ENCODE assay signal across 2 cellular contexts in the genomic region with DNA sequence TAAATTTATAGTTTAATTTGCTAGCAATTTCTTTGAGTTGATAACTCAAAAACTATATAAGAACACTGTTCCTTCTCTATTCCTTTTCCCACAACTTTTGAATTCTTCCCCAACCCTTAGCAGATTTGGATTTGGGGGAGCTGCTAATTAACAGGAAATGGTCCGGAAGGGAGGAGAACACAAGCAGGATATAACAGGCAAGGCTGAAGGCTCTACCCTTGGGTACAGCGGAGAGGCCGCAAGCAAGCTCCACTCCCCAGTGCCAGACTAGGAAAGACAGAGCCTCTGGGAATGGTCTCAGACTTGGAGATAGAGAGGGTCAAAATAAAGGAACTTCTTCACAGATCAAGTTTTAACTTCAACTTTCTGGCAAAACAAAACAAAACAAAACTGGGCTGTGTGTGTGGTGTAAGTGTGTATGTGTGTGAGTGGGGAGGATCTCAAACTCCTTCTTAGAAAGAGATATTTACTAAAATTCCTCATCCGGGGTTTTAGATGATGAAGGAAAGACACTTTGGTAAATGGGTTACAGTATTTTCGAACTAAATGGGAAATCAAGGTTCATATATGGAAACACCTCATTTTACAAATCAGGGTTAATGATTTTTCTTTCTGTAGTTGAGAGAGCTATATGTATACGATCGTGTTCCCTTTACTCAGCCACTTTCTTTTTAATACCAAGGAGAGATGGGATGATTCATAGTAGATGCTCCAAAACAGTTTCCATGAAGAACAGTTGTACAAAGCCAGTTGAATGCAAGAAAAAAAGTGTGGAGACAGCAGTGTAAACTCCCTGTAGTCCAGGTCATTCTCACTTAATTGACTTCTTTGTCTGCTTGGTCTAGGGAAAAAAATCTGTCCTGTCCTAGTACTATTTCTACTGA.
TF ChIP-seq lines count a peak whose summit lies in the region.

No MANE protein-coding gene starts in this region.

TF ChIP-seq in GM23338, 12 proteins besides CTCF, POLR2A, EP300 and RAD21 (continued from another document and continues in another):
- TF ChIP-seq, protein P1, sequence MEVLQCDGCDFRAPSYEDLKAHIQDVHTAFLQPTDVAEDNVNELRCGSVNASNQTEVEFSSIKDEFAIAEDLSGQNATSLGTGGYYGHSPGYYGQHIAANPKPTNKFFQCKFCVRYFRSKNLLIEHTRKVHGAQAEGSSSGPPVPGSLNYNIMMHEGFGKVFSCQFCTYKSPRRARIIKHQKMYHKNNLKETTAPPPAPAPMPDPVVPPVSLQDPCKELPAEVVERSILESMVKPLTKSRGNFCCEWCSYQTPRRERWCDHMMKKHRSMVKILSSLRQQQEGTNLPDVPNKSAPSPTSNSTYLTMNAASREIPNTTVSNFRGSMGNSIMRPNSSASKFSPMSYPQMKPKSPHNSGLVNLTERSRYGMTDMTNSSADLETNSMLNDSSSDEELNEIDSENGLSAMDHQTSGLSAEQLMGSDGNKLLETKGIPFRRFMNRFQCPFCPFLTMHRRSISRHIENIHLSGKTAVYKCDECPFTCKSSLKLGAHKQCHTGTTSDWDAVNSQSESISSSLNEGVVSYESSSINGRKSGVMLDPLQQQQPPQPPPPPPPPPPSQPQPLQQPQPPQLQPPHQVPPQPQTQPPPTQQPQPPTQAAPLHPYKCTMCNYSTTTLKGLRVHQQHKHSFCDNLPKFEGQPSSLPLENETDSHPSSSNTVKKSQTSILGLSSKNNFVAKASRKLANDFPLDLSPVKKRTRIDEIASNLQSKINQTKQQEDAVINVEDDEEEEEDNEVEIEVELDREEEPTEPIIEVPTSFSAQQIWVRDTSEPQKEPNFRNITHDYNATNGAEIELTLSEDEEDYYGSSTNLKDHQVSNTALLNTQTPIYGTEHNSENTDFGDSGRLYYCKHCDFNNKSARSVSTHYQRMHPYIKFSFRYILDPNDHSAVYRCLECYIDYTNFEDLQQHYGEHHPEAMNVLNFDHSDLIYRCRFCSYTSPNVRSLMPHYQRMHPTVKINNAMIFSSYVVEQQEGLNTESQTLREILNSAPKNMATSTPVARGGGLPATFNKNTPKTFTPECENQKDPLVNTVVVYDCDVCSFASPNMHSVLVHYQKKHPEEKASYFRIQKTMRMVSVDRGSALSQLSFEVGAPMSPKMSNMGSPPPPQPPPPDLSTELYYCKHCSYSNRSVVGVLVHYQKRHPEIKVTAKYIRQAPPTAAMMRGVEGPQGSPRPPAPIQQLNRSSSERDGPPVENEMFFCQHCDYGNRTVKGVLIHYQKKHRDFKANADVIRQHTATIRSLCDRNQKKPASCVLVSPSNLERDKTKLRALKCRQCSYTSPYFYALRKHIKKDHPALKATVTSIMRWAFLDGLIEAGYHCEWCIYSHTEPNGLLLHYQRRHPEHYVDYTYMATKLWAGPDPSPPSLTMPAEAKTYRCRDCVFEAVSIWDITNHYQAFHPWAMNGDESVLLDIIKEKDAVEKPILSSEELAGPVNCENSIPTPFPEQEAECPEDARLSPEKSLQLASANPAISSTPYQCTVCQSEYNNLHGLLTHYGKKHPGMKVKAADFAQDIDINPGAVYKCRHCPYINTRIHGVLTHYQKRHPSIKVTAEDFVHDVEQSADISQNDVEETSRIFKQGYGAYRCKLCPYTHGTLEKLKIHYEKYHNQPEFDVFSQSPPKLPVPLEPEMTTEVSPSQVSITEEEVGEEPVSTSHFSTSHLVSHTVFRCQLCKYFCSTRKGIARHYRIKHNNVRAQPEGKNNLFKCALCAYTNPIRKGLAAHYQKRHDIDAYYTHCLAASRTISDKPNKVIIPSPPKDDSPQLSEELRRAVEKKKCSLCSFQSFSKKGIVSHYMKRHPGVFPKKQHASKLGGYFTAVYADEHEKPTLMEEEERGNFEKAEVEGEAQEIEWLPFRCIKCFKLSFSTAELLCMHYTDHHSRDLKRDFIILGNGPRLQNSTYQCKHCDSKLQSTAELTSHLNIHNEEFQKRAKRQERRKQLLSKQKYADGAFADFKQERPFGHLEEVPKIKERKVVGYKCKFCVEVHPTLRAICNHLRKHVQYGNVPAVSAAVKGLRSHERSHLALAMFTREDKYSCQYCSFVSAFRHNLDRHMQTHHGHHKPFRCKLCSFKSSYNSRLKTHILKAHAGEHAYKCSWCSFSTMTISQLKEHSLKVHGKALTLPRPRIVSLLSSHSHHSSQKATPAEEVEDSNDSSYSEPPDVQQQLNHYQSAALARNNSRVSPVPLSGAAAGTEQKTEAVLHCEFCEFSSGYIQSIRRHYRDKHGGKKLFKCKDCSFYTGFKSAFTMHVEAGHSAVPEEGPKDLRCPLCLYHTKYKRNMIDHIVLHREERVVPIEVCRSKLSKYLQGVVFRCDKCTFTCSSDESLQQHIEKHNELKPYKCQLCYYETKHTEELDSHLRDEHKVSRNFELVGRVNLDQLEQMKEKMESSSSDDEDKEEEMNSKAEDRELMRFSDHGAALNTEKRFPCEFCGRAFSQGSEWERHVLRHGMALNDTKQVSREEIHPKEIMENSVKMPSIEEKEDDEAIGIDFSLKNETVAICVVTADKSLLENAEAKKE (CRISPR knock-in tag; IDR thresholded peaks at IDR 0.05), result no peak
- TF ChIP-seq EZH2 (IDR thresholded peaks at IDR 0.05; ENCODE audit: low read depth, unreplicated experiment), result no peak
- TF ChIP-seq NANOG (IDR thresholded peaks at IDR 0.05; ENCODE audit: borderline replicate concordance), result no peak
- TF ChIP-seq JUNB (IDR thresholded peaks at IDR 0.05; ENCODE audit: unreplicated experiment), result no peak
- no peak for TF ChIP-seq POLR2AphosphoS5 (IDR thresholded peaks at IDR 0.05; ENCODE audit: low read depth)
- TF ChIP-seq, protein P2, sequence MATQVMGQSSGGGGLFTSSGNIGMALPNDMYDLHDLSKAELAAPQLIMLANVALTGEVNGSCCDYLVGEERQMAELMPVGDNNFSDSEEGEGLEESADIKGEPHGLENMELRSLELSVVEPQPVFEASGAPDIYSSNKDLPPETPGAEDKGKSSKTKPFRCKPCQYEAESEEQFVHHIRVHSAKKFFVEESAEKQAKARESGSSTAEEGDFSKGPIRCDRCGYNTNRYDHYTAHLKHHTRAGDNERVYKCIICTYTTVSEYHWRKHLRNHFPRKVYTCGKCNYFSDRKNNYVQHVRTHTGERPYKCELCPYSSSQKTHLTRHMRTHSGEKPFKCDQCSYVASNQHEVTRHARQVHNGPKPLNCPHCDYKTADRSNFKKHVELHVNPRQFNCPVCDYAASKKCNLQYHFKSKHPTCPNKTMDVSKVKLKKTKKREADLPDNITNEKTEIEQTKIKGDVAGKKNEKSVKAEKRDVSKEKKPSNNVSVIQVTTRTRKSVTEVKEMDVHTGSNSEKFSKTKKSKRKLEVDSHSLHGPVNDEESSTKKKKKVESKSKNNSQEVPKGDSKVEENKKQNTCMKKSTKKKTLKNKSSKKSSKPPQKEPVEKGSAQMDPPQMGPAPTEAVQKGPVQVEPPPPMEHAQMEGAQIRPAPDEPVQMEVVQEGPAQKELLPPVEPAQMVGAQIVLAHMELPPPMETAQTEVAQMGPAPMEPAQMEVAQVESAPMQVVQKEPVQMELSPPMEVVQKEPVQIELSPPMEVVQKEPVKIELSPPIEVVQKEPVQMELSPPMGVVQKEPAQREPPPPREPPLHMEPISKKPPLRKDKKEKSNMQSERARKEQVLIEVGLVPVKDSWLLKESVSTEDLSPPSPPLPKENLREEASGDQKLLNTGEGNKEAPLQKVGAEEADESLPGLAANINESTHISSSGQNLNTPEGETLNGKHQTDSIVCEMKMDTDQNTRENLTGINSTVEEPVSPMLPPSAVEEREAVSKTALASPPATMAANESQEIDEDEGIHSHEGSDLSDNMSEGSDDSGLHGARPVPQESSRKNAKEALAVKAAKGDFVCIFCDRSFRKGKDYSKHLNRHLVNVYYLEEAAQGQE (IDR thresholded peaks at IDR 0.05; ENCODE audit: unreplicated experiment), result no peak
- TF ChIP-seq EZH2phosphoT487 (IDR thresholded peaks at IDR 0.05; ENCODE audit: unreplicated experiment), result no peak
- no peak for TF ChIP-seq ZNF331 (CRISPR knock-in tag; IDR thresholded peaks at IDR 0.05; ENCODE audit: low read depth)
- no peak for TF ChIP-seq STAT1 (IDR thresholded peaks at IDR 0.05; ENCODE audit: unreplicated experiment)
- no peak for TF ChIP-seq ZNF114 (CRISPR knock-in tag; IDR thresholded peaks at IDR 0.05)

TF ChIP-seq in WTC11, 78 proteins besides CTCF, POLR2A, EP300 and RAD21 (continued from another document):
- TF ChIP-seq, protein P3, sequence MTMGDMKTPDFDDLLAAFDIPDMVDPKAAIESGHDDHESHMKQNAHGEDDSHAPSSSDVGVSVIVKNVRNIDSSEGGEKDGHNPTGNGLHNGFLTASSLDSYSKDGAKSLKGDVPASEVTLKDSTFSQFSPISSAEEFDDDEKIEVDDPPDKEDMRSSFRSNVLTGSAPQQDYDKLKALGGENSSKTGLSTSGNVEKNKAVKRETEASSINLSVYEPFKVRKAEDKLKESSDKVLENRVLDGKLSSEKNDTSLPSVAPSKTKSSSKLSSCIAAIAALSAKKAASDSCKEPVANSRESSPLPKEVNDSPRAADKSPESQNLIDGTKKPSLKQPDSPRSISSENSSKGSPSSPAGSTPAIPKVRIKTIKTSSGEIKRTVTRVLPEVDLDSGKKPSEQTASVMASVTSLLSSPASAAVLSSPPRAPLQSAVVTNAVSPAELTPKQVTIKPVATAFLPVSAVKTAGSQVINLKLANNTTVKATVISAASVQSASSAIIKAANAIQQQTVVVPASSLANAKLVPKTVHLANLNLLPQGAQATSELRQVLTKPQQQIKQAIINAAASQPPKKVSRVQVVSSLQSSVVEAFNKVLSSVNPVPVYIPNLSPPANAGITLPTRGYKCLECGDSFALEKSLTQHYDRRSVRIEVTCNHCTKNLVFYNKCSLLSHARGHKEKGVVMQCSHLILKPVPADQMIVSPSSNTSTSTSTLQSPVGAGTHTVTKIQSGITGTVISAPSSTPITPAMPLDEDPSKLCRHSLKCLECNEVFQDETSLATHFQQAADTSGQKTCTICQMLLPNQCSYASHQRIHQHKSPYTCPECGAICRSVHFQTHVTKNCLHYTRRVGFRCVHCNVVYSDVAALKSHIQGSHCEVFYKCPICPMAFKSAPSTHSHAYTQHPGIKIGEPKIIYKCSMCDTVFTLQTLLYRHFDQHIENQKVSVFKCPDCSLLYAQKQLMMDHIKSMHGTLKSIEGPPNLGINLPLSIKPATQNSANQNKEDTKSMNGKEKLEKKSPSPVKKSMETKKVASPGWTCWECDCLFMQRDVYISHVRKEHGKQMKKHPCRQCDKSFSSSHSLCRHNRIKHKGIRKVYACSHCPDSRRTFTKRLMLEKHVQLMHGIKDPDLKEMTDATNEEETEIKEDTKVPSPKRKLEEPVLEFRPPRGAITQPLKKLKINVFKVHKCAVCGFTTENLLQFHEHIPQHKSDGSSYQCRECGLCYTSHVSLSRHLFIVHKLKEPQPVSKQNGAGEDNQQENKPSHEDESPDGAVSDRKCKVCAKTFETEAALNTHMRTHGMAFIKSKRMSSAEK (CRISPR knock-in tag; IDR thresholded peaks at IDR 0.05; ENCODE audit: borderline replicate concordance), result no peak
TF ChIP-seq in WTC11: peak in this region for 0.
